In genomic region chr17:4110152-4110551, GRCh38 we compare ENCODE assay signal across 1 cellular context.
A peak's percentile ranks its signal among the peaks of the same experiment; 100 is the strongest.
TF ChIP-seq lines count a peak whose summit lies in the region.

No MANE protein-coding gene starts in this region.

TF ChIP-seq in endothelial cell of umbilical vein, 7 proteins besides CTCF, POLR2A, EP300 and RAD21:
- TF ChIP-seq MYC (IDR thresholded peaks at IDR 0.05; ENCODE audit: low read depth, low read length) (no peak), FOS (IDR thresholded peaks at IDR 0.05; ENCODE audit: borderline replicate concordance, insufficient read depth, low read length) (peak; percentile 71)
